Comparison of ENCODE assay signal across 8 cellular contexts in genomic region chr19:52335768-52336116, GRCh38. TPM values are rescaled to one million over a fixed set of nuclear protein-coding genes. Genes with fewer than 3 reads are reported as not detected.
DNase-seq lines count a peak whose midpoint lies in the region; ATAC-seq and TF ChIP-seq lines count a peak whose summit lies in the region.

No MANE protein-coding gene starts in this region.

- H3K36me3 ChIP-seq in HEK293 (ENCODE audit: control insufficient read depth in 2 of 2, insufficient read depth in 1 of 2, low read length in 2 of 2) = no peaks in the 10 kb centered on the region

- no peak overlapping the region for H3K27ac ChIP-seq in HEK293 (ENCODE audit: extremely low read depth, low read depth, low read length)

- CTCF ChIA-PET in HEK293 (lab: Yijun Ruan, JAX) = no interaction called here

- POLR2A ChIA-PET in HEK293 (lab: Yijun Ruan, JAX) = no interaction called here

- peak overlapping the region; percentile 92 for H3K27ac Mint-ChIP-seq in activated T-helper 2 cell treated with anti-CD3 and anti-CD28 coated beads, Interferon-gamma antibody, Interleukin-2, Interleukin-4, amounts not matched to agents 10 μg/mL and 5 μg/mL and 100 μg/mL, durations not matched to agents 14 hours and 24 hours and 36 hours
- H3K27ac Mint-ChIP-seq in stimulated activated naive CD8-positive, alpha-beta T cell treated with anti-CD3 and anti-CD28 coated beads, Interleukin-15, amount 100 ng/mL, for 72 hours = peak overlapping the region; percentile 98 to 99

- TF ChIP-seq CTCF in HEK293 (tag by site-specific recombination; IDR thresholded peaks at IDR 0.05) = no peak

- intact Hi-C loops in activated T-helper 2 cell treated with anti-CD3 and anti-CD28 coated beads, Interferon-gamma antibody, Interleukin-2, Interleukin-4, amounts not matched to agents 10 μg/mL and 5 μg/mL and 100 μg/mL, durations not matched to agents 14 hours and 24 hours and 36 hours (cut with micrococcal nuclease) = loop anchor here (1.0 to 5.0 kb wide), 2 partner anchors 62 to 66 kb away; partner anchors contain the start of genes ZNF528 and ZNF766

- H3K4me3 ChIP-seq in HEK293 (ENCODE audit: low read depth, low read length) (peak overlapping the region; percentile 13; the same call in 1 of the 2 replicates), iPS-18c (ENCODE audit: insufficient read depth, low read depth, low read length) (peak overlapping the region; percentile 97; the same call in 1 of the 2 replicates)

- H3K4me3 Mint-ChIP-seq in activated T-helper 2 cell treated with anti-CD3 and anti-CD28 coated beads, Interferon-gamma antibody, Interleukin-2, Interleukin-4, amounts not matched to agents 10 μg/mL and 5 μg/mL and 100 μg/mL, durations not matched to agents 14 hours and 24 hours and 36 hours (ENCODE audit: low read depth) = peak overlapping the region; percentile 91
- peak overlapping the region; percentile 84 to 96 for H3K4me3 Mint-ChIP-seq in stimulated activated naive CD8-positive, alpha-beta T cell treated with anti-CD3 and anti-CD28 coated beads, Interleukin-15, amount 100 ng/mL, for 72 hours

- H3K4me1 ChIP-seq in HEK293 (ENCODE audit: control insufficient read depth, insufficient read depth, low read length) = no peaks in the 10 kb centered on the region

- H3K4me1 Mint-ChIP-seq in activated T-helper 2 cell treated with anti-CD3 and anti-CD28 coated beads, Interferon-gamma antibody, Interleukin-2, Interleukin-4, amounts not matched to agents 10 μg/mL and 5 μg/mL and 100 μg/mL, durations not matched to agents 14 hours and 24 hours and 36 hours (ENCODE audit: low read depth) = peaks cover 8% of the 10 kb centered on the region
- H3K4me1 Mint-ChIP-seq in stimulated activated naive CD8-positive, alpha-beta T cell treated with anti-CD3 and anti-CD28 coated beads, Interleukin-15, amount 100 ng/mL, for 72 hours = peaks cover 11% of the 10 kb centered on the region

- no peak for DNase-seq in activated T-helper 2 cell treated with anti-CD3 and anti-CD28 coated beads, Interferon-gamma antibody, Interleukin-2, Interleukin-4, amounts not matched to agents 10 μg/mL and 5 μg/mL and 100 μg/mL, durations not matched to agents 14 hours and 24 hours and 36 hours (ENCODE audit: low spot score)
- no peak for DNase-seq in stimulated activated naive CD8-positive, alpha-beta T cell treated with anti-CD3 and anti-CD28 coated beads, Interleukin-15, amount 100 ng/mL, for 72 hours
- DNase-seq in activated effector memory CD4-positive, alpha-beta T cell treated with Interleukin-2 at 50 U/mL for 16 hours = no peak
- no peak for DNase-seq in NCI-H524 (lab: John Stamatoyannopoulos, UW)
- DNase-seq in NCI-H2029 treated with DMSO at 0.1 percent for 48 hours (lab: John Stamatoyannopoulos, UW) = no peak
- DNase-seq in HUDEP-2 (lab: John Stamatoyannopoulos, UW; ENCODE audit: unreplicated experiment in 76 of 76) = no peak

- ATAC-seq in stimulated activated naive CD8-positive, alpha-beta T cell treated with anti-CD3 and anti-CD28 coated beads, Interleukin-15, amount 100 ng/mL, for 72 hours = peak; percentile 71

- H3K27me3 Mint-ChIP-seq in activated T-helper 2 cell treated with anti-CD3 and anti-CD28 coated beads, Interferon-gamma antibody, Interleukin-2, Interleukin-4, amounts not matched to agents 10 μg/mL and 5 μg/mL and 100 μg/mL, durations not matched to agents 14 hours and 24 hours and 36 hours (ENCODE audit: low read depth) = no peaks in the 10 kb centered on the region
- H3K27me3 Mint-ChIP-seq in stimulated activated naive CD8-positive, alpha-beta T cell treated with anti-CD3 and anti-CD28 coated beads, Interleukin-15, amount 100 ng/mL, for 72 hours = no peaks in the 10 kb centered on the region

- peaks cover 56% of the 10 kb centered on the region for H3K9me3 Mint-ChIP-seq in activated T-helper 2 cell treated with anti-CD3 and anti-CD28 coated beads, Interferon-gamma antibody, Interleukin-2, Interleukin-4, amounts not matched to agents 10 μg/mL and 5 μg/mL and 100 μg/mL, durations not matched to agents 14 hours and 24 hours and 36 hours
- peaks cover 37 to 55% of the 10 kb centered on the region in 2 donors for H3K9me3 Mint-ChIP-seq in stimulated activated naive CD8-positive, alpha-beta T cell treated with anti-CD3 and anti-CD28 coated beads, Interleukin-15, amount 100 ng/mL, for 72 hours

- peaks cover 30% of the 10 kb centered on the region for H3K36me3 Mint-ChIP-seq in activated T-helper 2 cell treated with anti-CD3 and anti-CD28 coated beads, Interferon-gamma antibody, Interleukin-2, Interleukin-4, amounts not matched to agents 10 μg/mL and 5 μg/mL and 100 μg/mL, durations not matched to agents 14 hours and 24 hours and 36 hours (ENCODE audit: low read depth)

- H3K9me3 ChIP-seq in HEK293 (ENCODE audit: control insufficient read depth, insufficient read depth, low read depth, low read length) = peaks cover 2% of the 10 kb centered on the region
- H3K9me3 ChIP-seq in iPS-18c (ENCODE audit: control insufficient read depth, insufficient read depth, low read length) = peaks cover 6% of the 10 kb centered on the region

TF ChIP-seq in HEK293, 187 proteins besides CTCF, POLR2A, EP300 and RAD21:
- TF ChIP-seq BCL11A (tag by site-specific recombination; IDR thresholded peaks at IDR 0.05; ENCODE audit: low read depth) (no peak), ZNF19 (tag by site-specific recombination; IDR thresholded peaks at IDR 0.05; ENCODE audit: low read depth) (no peak), ZNF169 (tag by site-specific recombination; IDR thresholded peaks at IDR 0.05) (no peak), TRIM28 (IDR thresholded peaks at IDR 0.05; ENCODE audit: borderline replicate concordance, low read length) (no peak), ZFP3 (tag by site-specific recombination; IDR thresholded peaks at IDR 0.05; ENCODE audit: low read depth) (no peak), ZNF211 (tag by site-specific recombination; IDR thresholded peaks at IDR 0.05; ENCODE audit: low read depth) (no peak), ZNF366 (tag by site-specific recombination; conservative IDR thresholded peaks at IDR 0.05) (no peak), ZNF335 (tag by site-specific recombination; conservative IDR thresholded peaks at IDR 0.05) (no peak), SCRT2 (tag by site-specific recombination; IDR thresholded peaks at IDR 0.05) (no peak), ZIC2 (tag by site-specific recombination; IDR thresholded peaks at IDR 0.05) (no peak), ZSCAN5A (tag by site-specific recombination; IDR thresholded peaks at IDR 0.05) (no peak), ZNF311 (tag by site-specific recombination; IDR thresholded peaks at IDR 0.05; ENCODE audit: borderline replicate concordance) (no peak)

RNA-seq across cellular contexts. Expression of gene ZNF610, which starts 0.3 kb away (rescaled TPM):
- total RNA-seq in activated T-helper 2 cell treated with anti-CD3 and anti-CD28 coated beads, Interferon-gamma antibody, Interleukin-2, Interleukin-4, amounts not matched to agents 10 μg/mL and 5 μg/mL and 100 μg/mL, durations not matched to agents 14 hours and 24 hours and 36 hours = 0.50 and 1.1 TPM in 2 replicates

RNA-seq across cellular contexts. Expression of gene ZNF880, which starts 34.0 kb away (rescaled TPM):
- total RNA-seq in activated T-helper 2 cell treated with anti-CD3 and anti-CD28 coated beads, Interferon-gamma antibody, Interleukin-2, Interleukin-4, amounts not matched to agents 10 μg/mL and 5 μg/mL and 100 μg/mL, durations not matched to agents 14 hours and 24 hours and 36 hours = 8.1 and 10.0 TPM in 2 replicates

RNA-seq across cellular contexts. Expression of gene ZNF480, which starts 38.8 kb away (rescaled TPM):
- 3.2 and 3.6 TPM in 2 replicates for total RNA-seq in activated T-helper 2 cell treated with anti-CD3 and anti-CD28 coated beads, Interferon-gamma antibody, Interleukin-2, Interleukin-4, amounts not matched to agents 10 μg/mL and 5 μg/mL and 100 μg/mL, durations not matched to agents 14 hours and 24 hours and 36 hours
